ENCODE assay signal across 15 cellular contexts in genomic region chr11:91850533-91851305, GRCh38.
"Had no signal": no experiment of that assay in that cellular context is flagged by ENCODE, and none has a peak within 500 bp of the region (broad histone marks: within the 10 kb centered on the region; RNA-seq: fewer than 3 reads in every experiment).

No MANE protein-coding gene starts in this region.

- H3K36me3 Mint-ChIP-seq: natural killer cell had no signal

- H3K9me3 ChIP-seq: breast epithelium, gastroesophageal sphincter, upper lobe of left lung had no signal

- H3K27ac Mint-ChIP-seq: activated CD4-positive, alpha-beta T cell treated with anti-CD3 and anti-CD28 coated beads, Interleukin-2, amount 10 ng/mL, durations not matched to agents 7 days and 5 days; activated T-helper 1 cell treated with anti-CD3 and anti-CD28 coated beads, Interleukin-12 subunit alpha, Interleukin-12 subunit beta, Interleukin-2, Interleukin-4 antibody, amounts not matched to agents 30 ng/mL and 10 ng/mL and 1 ng/mL, durations not matched to agents 14 hours and 24 hours and 36 hours; dendritic cell treated with granulocyte-macrophage colony-stimulating factor and Interleukin-4, amounts not matched to agents 40 ng/mL and 50 ng/mL, for 4 days; natural killer cell had no signal

- H3K27me3 Mint-ChIP-seq: activated CD4-positive, alpha-beta T cell treated with anti-CD3 and anti-CD28 coated beads, Interleukin-2, amount 10 ng/mL, durations not matched to agents 7 days and 5 days; dendritic cell treated with granulocyte-macrophage colony-stimulating factor and Interleukin-4, amounts not matched to agents 40 ng/mL and 50 ng/mL, for 4 days; stimulated activated naive CD8-positive, alpha-beta T cell treated with anti-CD3 and anti-CD28 coated beads, Interleukin-15, amount 100 ng/mL, for 72 hours had no signal

- H3K36me3 ChIP-seq: breast epithelium, gastroesophageal sphincter, spleen, upper lobe of left lung had no signal

- H3K4me1 Mint-ChIP-seq: activated CD4-positive, alpha-beta T cell treated with anti-CD3 and anti-CD28 coated beads, Interleukin-2, amount 10 ng/mL, durations not matched to agents 7 days and 5 days; natural killer cell; stimulated activated naive CD8-positive, alpha-beta T cell treated with anti-CD3 and anti-CD28 coated beads, Interleukin-15, amount 100 ng/mL, for 72 hours had no signal

- H3K4me1 ChIP-seq: breast epithelium, gastroesophageal sphincter, spleen, upper lobe of left lung had no signal

- H3K27ac ChIP-seq: breast epithelium, gastroesophageal sphincter, spleen, upper lobe of left lung had no signal

- H3K4me3 Mint-ChIP-seq: activated CD4-positive, alpha-beta T cell treated with anti-CD3 and anti-CD28 coated beads, Interleukin-2, amount 10 ng/mL, durations not matched to agents 7 days and 5 days; activated T-helper 1 cell treated with anti-CD3 and anti-CD28 coated beads, Interleukin-12 subunit alpha, Interleukin-12 subunit beta, Interleukin-2, Interleukin-4 antibody, amounts not matched to agents 30 ng/mL and 10 ng/mL and 1 ng/mL, durations not matched to agents 14 hours and 24 hours and 36 hours; dendritic cell treated with granulocyte-macrophage colony-stimulating factor and Interleukin-4, amounts not matched to agents 40 ng/mL and 50 ng/mL, for 4 days; natural killer cell; stimulated activated naive CD8-positive, alpha-beta T cell treated with anti-CD3 and anti-CD28 coated beads, Interleukin-15, amount 100 ng/mL, for 72 hours had no signal

- H3K27me3 ChIP-seq: breast epithelium, gastroesophageal sphincter, spleen, upper lobe of left lung had no signal

- DNase-seq: activated CD4-positive, alpha-beta T cell treated with anti-CD3 and anti-CD28 coated beads, Interleukin-2, amount 10 ng/mL, durations not matched to agents 7 days and 5 days; activated CD4-positive, CD25-positive, alpha-beta regulatory T cell; activated naive CD4-positive, alpha-beta T cell; aorta; islet precursor cell; natural killer cell; spleen; stimulated activated naive CD8-positive, alpha-beta T cell treated with anti-CD3 and anti-CD28 coated beads, Interleukin-15, amount 100 ng/mL, for 72 hours; upper lobe of left lung had no signal

- H3K4me3 ChIP-seq: breast epithelium, gastroesophageal sphincter, spleen, upper lobe of left lung had no signal

- ATAC-seq: gastroesophageal sphincter; left lobe of liver; natural killer cell; sciatic nerve; stimulated activated naive CD8-positive, alpha-beta T cell treated with anti-CD3 and anti-CD28 coated beads, Interleukin-15, amount 100 ng/mL, for 72 hours had no signal
